In genomic region chr2:174004900-174005605, GRCh38 we compare ENCODE assay signal across 10 cellular contexts. TPM values are rescaled to one million over a fixed set of nuclear protein-coding genes. Genes with fewer than 3 reads are reported as not detected.
DNase-seq lines count a peak whose midpoint lies in the region; FAIRE-seq and TF ChIP-seq lines count a peak whose summit lies in the region.
"Had no signal": no experiment of that assay in that cellular context is flagged by ENCODE, and none has a peak within 500 bp of the region (broad histone marks: within the 10 kb centered on the region; RNA-seq: fewer than 3 reads in every experiment).

No MANE protein-coding gene starts in this region.

- FAIRE-seq in urothelium cell line (lab: Jason Lieb, UNC), result no peak
- FAIRE-seq: endothelial cell of umbilical vein had no signal

- H3K4me3 ChIP-seq in fibroblast of villous mesenchyme (ENCODE audit: low read depth, low read length), result no peak overlapping the region

- TF ChIP-seq CTCF in fibroblast of villous mesenchyme (IDR thresholded peaks at IDR 0.05; ENCODE audit: insufficient read depth, low read depth, low read length) (no peak), osteocyte (IDR thresholded peaks at IDR 0.05) (no peak)

- peak; percentile 43 for DNase-seq in activated naive CD4-positive, alpha-beta T cell treated with anti-CD3 and anti-CD28 coated beads for 36 hours
- no peak for DNase-seq in activated naive CD4-positive, alpha-beta T cell treated with anti-CD3 and anti-CD28 coated beads, Interleukin-2, amount 50 U/mL, for 16 hours
- DNase-seq in LoVo (ENCODE audit: low spot score) (peak; percentile 27), fibroblast of villous mesenchyme (ENCODE audit: low read depth) (peak; percentile 84), urothelium cell line (ENCODE audit: low spot score) (peak; percentile 46), NCI-H1694 (lab: John Stamatoyannopoulos, UW) (no peak), NK-92 (lab: John Stamatoyannopoulos, UW; ENCODE audit: unreplicated experiment) (no peak), osteocyte (ENCODE audit: extremely low spot score, unreplicated experiment) (no peak)
- DNase-seq: CD8-positive, alpha-beta T cell had no signal

- peaks cover 6% of the 10 kb centered on the region for H3K4me1 Mint-ChIP-seq in activated naive CD4-positive, alpha-beta T cell treated with anti-CD3 and anti-CD28 coated beads for 36 hours (ENCODE audit: low read depth)
- peaks cover 25% of the 10 kb centered on the region for H3K4me1 Mint-ChIP-seq in osteocyte (ENCODE audit: unreplicated experiment)

- no peaks in the 10 kb centered on the region for H3K9me3 Mint-ChIP-seq in activated naive CD4-positive, alpha-beta T cell treated with anti-CD3 and anti-CD28 coated beads for 36 hours
- H3K9me3 Mint-ChIP-seq in osteocyte (ENCODE audit: unreplicated experiment), result no peaks in the 10 kb centered on the region
- H3K9me3 Mint-ChIP-seq: CD8-positive, alpha-beta T cell had no signal

- intact Hi-C loops in activated naive CD4-positive, alpha-beta T cell treated with anti-CD3 and anti-CD28 coated beads for 36 hours (cut with micrococcal nuclease), result loop anchor here (2.0 kb wide), 1 partner anchor 20 kb away; no protein-coding TSS in a partner anchor

- CTCF ChIA-PET in activated naive CD4-positive, alpha-beta T cell treated with anti-CD3 and anti-CD28 coated beads for 36 hours (lab: Charles Lee), result interaction anchor here (1.6 kb wide), 1 partner anchor 14 kb away, joined by 4 read pairs; no protein-coding TSS in a partner anchor

- H3K36me3 Mint-ChIP-seq in activated naive CD4-positive, alpha-beta T cell treated with anti-CD3 and anti-CD28 coated beads for 36 hours (ENCODE audit: low read depth), result no peaks in the 10 kb centered on the region
- H3K36me3 Mint-ChIP-seq in osteocyte (ENCODE audit: unreplicated experiment), result no peaks in the 10 kb centered on the region
- H3K36me3 Mint-ChIP-seq: CD8-positive, alpha-beta T cell had no signal

- no peak overlapping the region for H3K4me3 Mint-ChIP-seq in activated naive CD4-positive, alpha-beta T cell treated with anti-CD3 and anti-CD28 coated beads for 36 hours
- H3K4me3 Mint-ChIP-seq in osteocyte (ENCODE audit: unreplicated experiment), result no peak overlapping the region
- H3K4me3 Mint-ChIP-seq: CD8-positive, alpha-beta T cell had no signal

- H3K27me3 Mint-ChIP-seq in activated naive CD4-positive, alpha-beta T cell treated with anti-CD3 and anti-CD28 coated beads for 36 hours (ENCODE audit: low read depth), result peaks cover 10% of the 10 kb centered on the region
- peaks cover 5% of the 10 kb centered on the region for H3K27me3 Mint-ChIP-seq in osteocyte (ENCODE audit: unreplicated experiment)

- no peak overlapping the region for H3K27ac Mint-ChIP-seq in activated naive CD4-positive, alpha-beta T cell treated with anti-CD3 and anti-CD28 coated beads for 36 hours
- H3K27ac Mint-ChIP-seq in osteocyte (ENCODE audit: unreplicated experiment), result no peak overlapping the region
- H3K27ac Mint-ChIP-seq: CD8-positive, alpha-beta T cell had no signal

RNA-seq across cellular contexts. Expression of gene SP3, which starts 39.9 kb away (rescaled TPM):
- 10 to 100 TPM; 89.8 to 99.7 TPM for total RNA-seq in activated naive CD4-positive, alpha-beta T cell treated with anti-CD3 and anti-CD28 coated beads for 36 hours
- total RNA-seq in fibroblast of villous mesenchyme (87.0 and 129 TPM in 2 replicates), osteocyte (75.3 and 80.3 TPM in 2 replicates)

Comparison
In these comparisons a context has a peak if more than half of its experiments do, and no peak if none do; other contexts are left out.
1. DNase-seq: peak in activated naive CD4-positive, alpha-beta T cell treated with anti-CD3 and anti-CD28 coated beads for 36 hours (single experiment), LoVo (single experiment), fibroblast of villous mesenchyme (single experiment) and urothelium cell line (single experiment); none in activated naive CD4-positive, alpha-beta T cell treated with anti-CD3 and anti-CD28 coated beads, Interleukin-2, amount 50 U/mL, for 16 hours (single experiment), NCI-H1694 (single experiment), NK-92 (single experiment) and osteocyte (single experiment).